In genomic region chr4:107409872-107410271, GRCh38 we compare ENCODE assay signal across 1 cellular context.
DNase-seq lines count a peak whose midpoint lies in the region; TF ChIP-seq lines count a peak whose summit lies in the region.
"Not testable (repeated sequence)": the region's sequence is repeated elsewhere in the genome, so short reads cannot be mapped to it uniquely, and the experiment has no call there.

No MANE protein-coding gene starts in this region.

- H3K27ac Mint-ChIP-seq in chondrocyte (ENCODE audit: unreplicated experiment): not testable (repeated sequence)

- peak; percentile 52 for DNase-seq in chondrocyte (ENCODE audit: low spot score)

- H3K27me3 Mint-ChIP-seq in chondrocyte (ENCODE audit: low read depth): not testable (repeated sequence)

- TF ChIP-seq CTCF in chondrocyte (IDR thresholded peaks at IDR 0.05): not testable (repeated sequence)

- H3K4me3 Mint-ChIP-seq in chondrocyte (ENCODE audit: unreplicated experiment): not testable (repeated sequence)

- H3K4me1 Mint-ChIP-seq in chondrocyte (ENCODE audit: low read depth): not testable (repeated sequence)

- peaks cover 31% of the 10 kb centered on the region for H3K9me3 Mint-ChIP-seq in chondrocyte (ENCODE audit: low read depth)

- peaks cover 26% of the 10 kb centered on the region for H3K36me3 Mint-ChIP-seq in chondrocyte (ENCODE audit: low read depth)
